18 cellular contexts compared by ENCODE assay signal in genomic region chr9:115104908-115105307, GRCh38. TPM values are rescaled to one million over a fixed set of nuclear protein-coding genes. Genes with fewer than 3 reads are reported as not detected.
DNase-seq lines count a peak whose midpoint lies in the region; ATAC-seq, FAIRE-seq and TF ChIP-seq lines count a peak whose summit lies in the region.
"Had no signal": no experiment of that assay in that cellular context is flagged by ENCODE, and none has a peak within 500 bp of the region (broad histone marks: within the 10 kb centered on the region; RNA-seq: fewer than 3 reads in every experiment).

No MANE protein-coding gene starts in this region.

- CTCF ChIA-PET in A549 (lab: Yijun Ruan, JAX), result no interaction called here

- H4K5ac ChIP-seq in H9 (ENCODE audit: insufficient read length, low read depth, low read length), result no peak overlapping the region

- H4K20me1 ChIP-seq in H9 (ENCODE audit: control insufficient read depth, insufficient read depth, insufficient read length), result no peaks in the 10 kb centered on the region

- no peak overlapping the region for H4K8ac ChIP-seq in H9 (replicated peaks; ENCODE audit: insufficient read length, low read depth, low read length)

- H3K27me3 ChIP-seq in left lung (no peaks in the 10 kb centered on the region), H9 (ENCODE audit: insufficient read depth, low read length) (no peaks in the 10 kb centered on the region)
- H3K27me3 ChIP-seq: hepatocyte, suprapubic skin had no signal

- H3K23ac ChIP-seq in H9 (ENCODE audit: insufficient read length, low read depth, low read length), result no peak overlapping the region

- H3K27me3 Mint-ChIP-seq in H9 (ENCODE audit: low read depth), result peaks cover 51% of the 10 kb centered on the region

- H3T11ph ChIP-seq in H9 (ENCODE audit: low read length), result no peak overlapping the region

- H2BK15ac ChIP-seq in H9 (ENCODE audit: low read depth, low read length), result no peak overlapping the region

- ATAC-seq in A549, result no peak
- ATAC-seq in left lung, result peak; percentile 22
- ATAC-seq in GM18907 (IDR thresholded peaks at IDR 0.05; ENCODE audit: unreplicated experiment), result no peak
- ATAC-seq: activated naive CD8-positive, alpha-beta T cell treated with anti-CD3 and anti-CD28 coated beads, Interleukin-2, amount 50 U/mL, for 24 hours; activated T-cell treated with anti-CD3 and anti-CD28 coated beads, Interleukin-2, amount 50 U/mL, for 72 hours; left colon had no signal

- no peak overlapping the region for H2BK20ac ChIP-seq in H9 (ENCODE audit: low read depth, low read length, poor library complexity, severe bottlenecking)

- H2AFZ ChIP-seq in H9 (ENCODE audit: low read length), result no peak overlapping the region
- H2AFZ ChIP-seq: hepatocyte, parathyroid adenoma had no signal

- no peaks in the 10 kb centered on the region for H3K23me2 ChIP-seq in H9 (ENCODE audit: insufficient read length, low read depth, low read length, poor library complexity, severe bottlenecking)

- no peak overlapping the region for H2BK12ac ChIP-seq in H9 (ENCODE audit: insufficient read length, low read depth, low read length)

- H3K14ac ChIP-seq in H9 (ENCODE audit: insufficient read depth, low read length), result no peak overlapping the region

- H3K4ac ChIP-seq in H9 (ENCODE audit: low read depth, low read length), result no peak overlapping the region

- no peak overlapping the region for H3K27ac Mint-ChIP-seq in H9
- H3K27ac Mint-ChIP-seq: activated naive CD8-positive, alpha-beta T cell treated with anti-CD3 and anti-CD28 coated beads, Interleukin-2, amount 50 U/mL, for 24 hours; activated T-cell treated with anti-CD3 and anti-CD28 coated beads, Interleukin-2, amount 50 U/mL, for 72 hours had no signal

- no peak for TF ChIP-seq CTCF in A549 (IDR thresholded peaks at IDR 0.05)
- TF ChIP-seq CTCF in left lung (IDR thresholded peaks at IDR 0.05), result no peak
- TF ChIP-seq CTCF in H9 (conservative IDR thresholded peaks at IDR 0.05), result no peak

- no peak overlapping the region for H2BK120ac ChIP-seq in H9 (ENCODE audit: low read depth, low read length, poor library complexity, severe bottlenecking)

- no peak overlapping the region for H2AK5ac ChIP-seq in H9 (ENCODE audit: insufficient read length, low read length)

- no peak for TF ChIP-seq POLR2A in A549 (IDR thresholded peaks at IDR 0.05; ENCODE audit: low read length)

- H3K4me3 ChIP-seq in A549 (no peak overlapping the region), left lung (no peak overlapping the region)
- H3K4me3 ChIP-seq: hepatocyte, suprapubic skin had no signal

- H3K4me1 Mint-ChIP-seq in H9, result peaks cover 0 to 3% of the 10 kb centered on the region in 2 experiments; a peak in 1 of 4 replicates

- no peak for TF ChIP-seq EP300 in A549 (IDR thresholded peaks at IDR 0.05)

- no peaks in the 10 kb centered on the region for H3K9me3 Mint-ChIP-seq in H9
- H3K9me3 Mint-ChIP-seq: activated naive CD8-positive, alpha-beta T cell treated with anti-CD3 and anti-CD28 coated beads, Interleukin-2, amount 50 U/mL, for 24 hours had no signal

- peaks cover 22% of the 10 kb centered on the region for H3K4me1 ChIP-seq in A549
- peaks cover 9 to 10% of the 10 kb centered on the region in 2 donors for H3K4me1 ChIP-seq in left lung
- H3K4me1 ChIP-seq in H9 (ENCODE audit: insufficient read depth, low read length), result peaks cover 2% of the 10 kb centered on the region
- H3K4me1 ChIP-seq: parathyroid adenoma had no signal

- no peak overlapping the region for H3K9ac ChIP-seq in H9 (ENCODE audit: extremely low read depth, insufficient read length, low read length)
- H3K9ac ChIP-seq: parathyroid adenoma had no signal

- H3K36me3 Mint-ChIP-seq in H9 (ENCODE audit: insufficient read depth in 1 of 3, low read depth in 3 of 3), result no peaks in the 10 kb centered on the region

- no peak overlapping the region for H3K18ac ChIP-seq in H9 (ENCODE audit: insufficient read length, low read depth, low read length)

- H3K79me2 ChIP-seq in H9 (ENCODE audit: insufficient read depth, low read length), result 0 out of 2 replicates have a peak, but pooled peaks cover 2% of the 10 kb centered on the region
- H3K79me2 ChIP-seq: hepatocyte, parathyroid adenoma had no signal

- no peak overlapping the region for H2BK5ac ChIP-seq in H9 (ENCODE audit: insufficient read length, low read length)

- peak overlapping the region; percentile 51; the same call in 2 of the 3 replicates for H3K4me2 ChIP-seq in A549
- H3K4me2 ChIP-seq in H9 (ENCODE audit: insufficient read depth, insufficient read length, low read length), result no peak overlapping the region
- H3K4me2 ChIP-seq: hepatocyte had no signal

- DNase-seq in A549 (ENCODE audit: low read depth in 1 of 2, low spot score in 1 of 2) (no peak), HT1080 (ENCODE audit: low read depth) (peak; percentile 53), astrocyte of the hippocampus (ENCODE audit: low read depth, low spot score) (peak; percentile 46), left lung (no peak), H9 (no peak), NCI-H2227 treated with DMSO at 0.1 percent for 48 hours (lab: John Stamatoyannopoulos, UW) (no peak)
- DNase-seq in effector CD4-positive, alpha-beta T cell, result no peak
- DNase-seq: activated naive CD8-positive, alpha-beta T cell treated with anti-CD3 and anti-CD28 coated beads, Interleukin-2, amount 50 U/mL, for 24 hours; activated T-cell treated with anti-CD3 and anti-CD28 coated beads, Interleukin-2, amount 50 U/mL, for 72 hours; erythroblast; left colon; NCI-H1092 treated with DMSO at 0.1 percent for 48 hours; NCI-H2171; stimulated activated CD4-positive, alpha-beta T cell treated with anti-CD3 and anti-CD28 coated beads, Interleukin-15, amount 100 ng/mL, for 24 hours had no signal

- TF ChIP-seq RAD21 in A549 (conservative IDR thresholded peaks at IDR 0.05 in 1 of 2, IDR thresholded peaks at IDR 0.05 in 1 of 2), result no peak

- no peak overlapping the region for H4K91ac ChIP-seq in H9 (ENCODE audit: insufficient read length, low read depth, low read length)

- POLR2A ChIA-PET in A549 (lab: Yijun Ruan, JAX), result no interaction called here

- intact Hi-C loops in left lung (cut with DNase I), result no loop called here

- H3K79me1 ChIP-seq in H9 (ENCODE audit: insufficient read depth, low read depth, low read length, poor library complexity, severe bottlenecking), result no peaks in the 10 kb centered on the region

- no peaks in the 10 kb centered on the region for H3K9me3 ChIP-seq in A549
- H3K9me3 ChIP-seq in left lung, result no peaks in the 10 kb centered on the region
- H3K9me3 ChIP-seq in H9 (ENCODE audit: control insufficient read depth, low read depth, low read length), result no peaks in the 10 kb centered on the region
- H3K9me3 ChIP-seq: suprapubic skin had no signal

- H3K36me3 ChIP-seq in left lung, result no peaks in the 10 kb centered on the region
- H3K36me3 ChIP-seq: suprapubic skin had no signal

- H3K27ac ChIP-seq in A549, result no peak overlapping the region
- peak overlapping the region in 1 of 2 donors; percentile 51 for H3K27ac ChIP-seq in left lung
- H3K27ac ChIP-seq in H9 (ENCODE audit: insufficient read length, low read depth, low read length), result no peak overlapping the region
- H3K27ac ChIP-seq: parathyroid adenoma, suprapubic skin had no signal

- whole genome bisulfite sequencing in A549 (ENCODE audit: missing lambda C conversion rate), result 61% methylated on average over 4 of the region's 4 CpGs
- WGBS in H9 (ENCODE audit: extremely low coverage, insufficient read length, low lambda C conversion rate), result no CpG with 5 or more reads among the region's 4 CpGs

- FAIRE-seq in A549 (lab: Jason Lieb, UNC), result no peak

- no peak overlapping the region for H3K56ac ChIP-seq in H9 (ENCODE audit: insufficient read length, low read depth, low read length)

- no peak overlapping the region for H3K4me3 Mint-ChIP-seq in H9
- H3K4me3 Mint-ChIP-seq: activated naive CD8-positive, alpha-beta T cell treated with anti-CD3 and anti-CD28 coated beads, Interleukin-2, amount 50 U/mL, for 24 hours; activated T-cell treated with anti-CD3 and anti-CD28 coated beads, Interleukin-2, amount 50 U/mL, for 72 hours had no signal

TF ChIP-seq in A549, 52 proteins besides CTCF, POLR2A, EP300 and RAD21:
- no peak for TF ChIP-seq RFX5 (IDR thresholded peaks at IDR 0.05)
- no peak for TF ChIP-seq ZFP36 (IDR thresholded peaks at IDR 0.05; ENCODE audit: borderline replicate concordance, partially characterized antibody)

RNA-seq across cellular contexts. Expression of gene TNC, which starts 13.0 kb away (rescaled TPM):
- polyA plus RNA-seq in A549 (2011; rRNA removed), result 0.50 and 0.74 TPM in 2 replicates
- polyA plus RNA-seq in A549 (2012; cell fraction: cytosol; rRNA removed), result 0.04 and 0.12 TPM in 2 replicates
- 0.31 and 0.36 TPM in 2 replicates for polyA plus RNA-seq in A549 (2012; cell fraction: nucleus; rRNA removed)
- 0.63 to 0.68 TPM (median 0.67 TPM) in 3 replicates for polyA plus RNA-seq in A549 (2017; fragmentation: RNase III; extraction: RNeasy Plus Mini Kit Qiagen cat#74134 plus additional on column Dnase treatment)
- polyA minus RNA-seq in A549 (2011; rRNA and poly(A)+ RNA removed), result 0.70 and 1.1 TPM in 2 replicates
- 44.5 and 45.8 TPM in 2 replicates for total RNA-seq in HT1080 (2014; rRNA removed; shearing (Covaris generic))
- 15.7 and 18.1 TPM in 2 replicates for polyA plus RNA-seq in HT1080 (2015; cell fraction: cytosol; rRNA removed)
- polyA plus RNA-seq in HT1080 (2015; cell fraction: nucleus; rRNA removed), result 277 and 305 TPM in 2 replicates
- 100 to 1,000 TPM; 166 to 329 TPM for total RNA-seq in left lung
- total RNA-seq in H9 (2021), result 0.63 and 0.88 TPM in 2 replicates

Comparison
In these comparisons a context has a peak if more than half of its experiments do, and no peak if none do; other contexts are left out.
1. DNase-seq: peak in HT1080 (single experiment) and astrocyte of the hippocampus (single experiment); none in A549 (0 of 2), left lung (0 of 2), H9 (single experiment), effector CD4-positive, alpha-beta T cell (single experiment) and NCI-H2227 treated with DMSO at 0.1 percent for 48 hours (single experiment).
2. RNA of gene TNC, which starts 13.0 kb away (total RNA-seq): 166 to 329 TPM in left lung and 44.5 to 45.8 TPM in HT1080; 0.63 to 0.88 TPM in H9; every median in the first group is over 10 times any median in the second.